19 cellular contexts compared by ENCODE assay signal in genomic region chr4:38230121-38230728, GRCh38.
DNase-seq lines count a peak whose midpoint lies in the region; ATAC-seq and TF ChIP-seq lines count a peak whose summit lies in the region.
"Had no signal": no experiment of that assay in that cellular context is flagged by ENCODE, and none has a peak within 500 bp of the region (broad histone marks: within the 10 kb centered on the region; RNA-seq: fewer than 3 reads in every experiment).

No MANE protein-coding gene starts in this region.

- TF ChIP-seq CTCF in MCF 10A (IDR thresholded peaks at IDR 0.05; ENCODE audit: unreplicated experiment): no peak
- TF ChIP-seq CTCF in breast epithelium (IDR thresholded peaks at IDR 0.05): no peak
- no peak for TF ChIP-seq CTCF in mucosa of descending colon (IDR thresholded peaks at IDR 0.05)
- no peak for TF ChIP-seq CTCF in vagina (IDR thresholded peaks at IDR 0.05)
- TF ChIP-seq CTCF in CD8-positive, alpha-beta T cell (IDR thresholded peaks at IDR 0.05): no peak

- H3K27ac ChIP-seq in breast epithelium (no peak overlapping the region), vagina (peak overlapping the region; percentile 70)
- no peak overlapping the region for H3K27ac ChIP-seq in CD8-positive, alpha-beta T cell (ENCODE audit: low read depth, low read length)
- H3K27ac ChIP-seq: GM23248, right atrium auricular region, upper lobe of right lung had no signal

- H3K36me3 Mint-ChIP-seq in MCF 10A (ENCODE audit: insufficient read depth, unreplicated experiment): no peaks in the 10 kb centered on the region
- H3K36me3 Mint-ChIP-seq in CD8-positive, alpha-beta T cell: no peaks in the 10 kb centered on the region
- H3K36me3 Mint-ChIP-seq: brain, immature natural killer cell, natural killer cell had no signal

- H3K9me3 Mint-ChIP-seq in MCF 10A (ENCODE audit: unreplicated experiment): no peaks in the 10 kb centered on the region
- H3K9me3 Mint-ChIP-seq in CD8-positive, alpha-beta T cell: no peaks in the 10 kb centered on the region
- H3K9me3 Mint-ChIP-seq: activated naive CD4-positive, alpha-beta T cell treated with anti-CD3 and anti-CD28 coated beads for 36 hours; immature natural killer cell; natural killer cell had no signal

- H3K27me3 ChIP-seq in breast epithelium (no peaks in the 10 kb centered on the region), endocrine pancreas (ENCODE audit: control insufficient read depth, insufficient read depth, low read length) (no peaks in the 10 kb centered on the region), vagina (no peaks in the 10 kb centered on the region)
- no peaks in the 10 kb centered on the region for H3K27me3 ChIP-seq in CD8-positive, alpha-beta T cell (ENCODE audit: insufficient read depth, low read length)
- H3K27me3 ChIP-seq: right atrium auricular region, upper lobe of right lung had no signal

- H3K4me3 Mint-ChIP-seq in MCF 10A (ENCODE audit: unreplicated experiment): no peak overlapping the region
- no peak overlapping the region for H3K4me3 Mint-ChIP-seq in CD8-positive, alpha-beta T cell
- H3K4me3 Mint-ChIP-seq: activated naive CD4-positive, alpha-beta T cell treated with anti-CD3 and anti-CD28 coated beads for 36 hours; brain; immature natural killer cell; natural killer cell had no signal

- H3K4me3 ChIP-seq in breast epithelium (no peak overlapping the region), endocrine pancreas (ENCODE audit: control insufficient read depth, insufficient read depth, low read length) (peak overlapping the region; percentile 7), mucosa of descending colon (no peak overlapping the region), vagina (no peak overlapping the region)
- no peak overlapping the region for H3K4me3 ChIP-seq in CD8-positive, alpha-beta T cell (ENCODE audit: low read depth, low read length)
- H3K4me3 ChIP-seq: GM23248, right atrium auricular region, upper lobe of right lung had no signal

- H3K4me1 ChIP-seq in breast epithelium (no peaks in the 10 kb centered on the region), endocrine pancreas (ENCODE audit: control insufficient read depth, insufficient read depth, low read length) (no peaks in the 10 kb centered on the region), mucosa of descending colon (ENCODE audit: low read depth) (peaks cover 19% of the 10 kb centered on the region), vagina (peaks cover 24% of the 10 kb centered on the region)
- H3K4me1 ChIP-seq in CD8-positive, alpha-beta T cell (ENCODE audit: insufficient read depth, low read length): no peaks in the 10 kb centered on the region
- H3K4me1 ChIP-seq: right atrium auricular region, upper lobe of right lung had no signal

- H3K9me3 ChIP-seq in breast epithelium: no peaks in the 10 kb centered on the region
- H3K9me3 ChIP-seq in endocrine pancreas (ENCODE audit: control insufficient read depth, low read length): no peaks in the 10 kb centered on the region
- no peaks in the 10 kb centered on the region for H3K9me3 ChIP-seq in mucosa of descending colon
- H3K9me3 ChIP-seq in vagina: no peaks in the 10 kb centered on the region
- no peaks in the 10 kb centered on the region for H3K9me3 ChIP-seq in CD8-positive, alpha-beta T cell (ENCODE audit: low read length)
- H3K9me3 ChIP-seq: right atrium auricular region, upper lobe of right lung had no signal

- TF ChIP-seq POLR2A in breast epithelium (IDR thresholded peaks at IDR 0.05) (no peak), vagina (IDR thresholded peaks at IDR 0.05) (no peak)

- no TSS peak for BruUV-seq in MCF 10A (replicated peaks; lab: Mats Ljungman, UMichigan)

- no peak overlapping the region for H3K27ac Mint-ChIP-seq in MCF 10A (ENCODE audit: low read depth, unreplicated experiment)
- no peak overlapping the region for H3K27ac Mint-ChIP-seq in CD8-positive, alpha-beta T cell
- H3K27ac Mint-ChIP-seq: activated naive CD4-positive, alpha-beta T cell treated with anti-CD3 and anti-CD28 coated beads for 36 hours; immature natural killer cell; natural killer cell had no signal

- H3K9ac ChIP-seq in endocrine pancreas (ENCODE audit: control insufficient read depth, insufficient read depth, low read length): no peak overlapping the region
- H3K9ac ChIP-seq: GM23248 had no signal

- CTCF ChIA-PET in MCF 10A (lab: Yijun Ruan, JAX): interaction anchor here (0.6 to 1.1 kb wide), 3 partner anchors 15 to 448 kb away, joined by 3 to 5 read pairs (median 4); no protein-coding TSS in a partner anchor
- CTCF ChIA-PET in CD8-positive, alpha-beta T cell (lab: Charles Lee): no interaction called here

- ATAC-seq in mucosa of descending colon (peak; percentile 88), GM19467 (IDR thresholded peaks at IDR 0.05; ENCODE audit: unreplicated experiment) (no peak)
- no peak for ATAC-seq in CD8-positive, alpha-beta T cell
- ATAC-seq: activated CD4-positive, CD25-positive, alpha-beta regulatory T cell treated with anti-CD3 and anti-CD28 coated beads, Interleukin-2, amount 50 U/mL, for 24 hours; natural killer cell; upper lobe of right lung had no signal

- H3K36me3 ChIP-seq in breast epithelium: no peaks in the 10 kb centered on the region
- H3K36me3 ChIP-seq in endocrine pancreas (ENCODE audit: control insufficient read depth, insufficient read depth, low read length): no peaks in the 10 kb centered on the region
- H3K36me3 ChIP-seq in mucosa of descending colon (ENCODE audit: low read depth): no peaks in the 10 kb centered on the region
- H3K36me3 ChIP-seq in vagina: no peaks in the 10 kb centered on the region
- H3K36me3 ChIP-seq in CD8-positive, alpha-beta T cell (ENCODE audit: insufficient read depth, low read length): no peaks in the 10 kb centered on the region
- H3K36me3 ChIP-seq: right atrium auricular region, upper lobe of right lung had no signal

- POLR2A ChIA-PET in MCF 10A (lab: Yijun Ruan, JAX): interaction anchor here (0.7 kb wide), 1 partner anchor 69 kb away, joined by 3 read pairs; no protein-coding TSS in a partner anchor
- POLR2A ChIA-PET in CD8-positive, alpha-beta T cell (lab: Charles Lee): no interaction called here

- peak; percentile 10 for DNase-seq in MCF 10A (ENCODE audit: unreplicated experiment)
- no peak for DNase-seq in breast epithelium (ENCODE audit: low spot score in 2 of 2)
- DNase-seq in mucosa of descending colon: peak; percentile 79 to 87 (median 87)
- no peak for DNase-seq in vagina (ENCODE audit: extremely low spot score in 2 of 2)
- DNase-seq in AG08396 (ENCODE audit: low spot score): no peak
- DNase-seq in CD8-positive, alpha-beta T cell: no peak
- DNase-seq: activated naive CD4-positive, alpha-beta T cell treated with anti-CD3 and anti-CD28 coated beads for 36 hours; GM23248; immature natural killer cell; KBM-7; natural killer cell; NCI-H1417 treated with DMSO at 0.1 percent for 48 hours; stimulated activated CD4-positive, alpha-beta T cell treated with anti-CD3 and anti-CD28 coated beads, Interleukin-4, amount 100 ng/mL, for 24 hours; upper lobe of right lung had no signal

- H3K27me3 Mint-ChIP-seq in MCF 10A (ENCODE audit: insufficient read depth, unreplicated experiment): no peaks in the 10 kb centered on the region
- H3K27me3 Mint-ChIP-seq in CD8-positive, alpha-beta T cell (ENCODE audit: low read depth): no peaks in the 10 kb centered on the region

- intact Hi-C loops in MCF 10A (cut with micrococcal nuclease): no loop called here
- intact Hi-C loops in breast epithelium (cut with DNase I; ENCODE audit: low total_unique reads): no loop called here
- intact Hi-C loops in mucosa of descending colon (cut with DNase I, micrococcal nuclease): loop anchor here in 1 of 2 donors (5.0 kb wide), 1 partner anchor 442 kb away; no protein-coding TSS in a partner anchor
- intact Hi-C loops in vagina (cut with DNase I): no loop called here
- intact Hi-C loops in CD8-positive, alpha-beta T cell (cut with DNase I, micrococcal nuclease): no loop called here

- peaks cover 11% of the 10 kb centered on the region for H3K4me1 Mint-ChIP-seq in MCF 10A (ENCODE audit: insufficient read depth, unreplicated experiment)
- no peaks in the 10 kb centered on the region for H3K4me1 Mint-ChIP-seq in CD8-positive, alpha-beta T cell (ENCODE audit: low read depth)
- H3K4me1 Mint-ChIP-seq: brain, immature natural killer cell, natural killer cell had no signal

Comparison
In these comparisons a context has a peak if more than half of its experiments do, and no peak if none do; other contexts are left out.
1. DNase-seq: peak in MCF 10A (single experiment) and mucosa of descending colon (3 of 3); none in breast epithelium (0 of 2), vagina (0 of 2), AG08396 (single experiment) and CD8-positive, alpha-beta T cell (0 of 7).